In the genomic region with DNA sequence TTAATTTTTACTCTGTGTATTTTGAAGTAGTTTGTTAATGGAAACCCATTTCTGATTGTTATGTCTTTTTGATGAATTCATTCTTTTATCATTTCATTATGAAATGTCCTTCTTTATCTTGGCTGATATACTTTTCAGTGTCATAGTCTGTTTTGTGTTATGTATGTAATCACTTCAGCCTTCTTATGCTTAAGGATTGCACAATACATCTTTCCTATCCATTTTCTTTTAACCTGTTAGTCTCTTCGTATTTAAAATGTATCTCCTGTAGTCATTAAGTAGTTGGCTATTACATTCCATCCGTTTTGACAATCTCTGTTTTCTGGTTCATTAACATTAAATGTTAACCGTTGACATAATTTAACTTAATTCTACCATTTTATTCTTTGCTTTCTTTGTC, we compare ENCODE assay signal across 19 cellular contexts.
DNase-seq lines count a peak whose midpoint lies in the region; ATAC-seq, FAIRE-seq and TF ChIP-seq lines count a peak whose summit lies in the region.
"Had no signal": no experiment of that assay in that cellular context is flagged by ENCODE, and none has a peak within 500 bp of the region (broad histone marks: within the 10 kb centered on the region; RNA-seq: fewer than 3 reads in every experiment).

No MANE protein-coding gene starts in this region.

- TF ChIP-seq POLR2A in HepG2 (IDR thresholded peaks at IDR 0.05; ENCODE audit: insufficient read depth in 1 of 2, low read depth in 2 of 2, low read length in 2 of 2) (no peak), right lobe of liver (IDR thresholded peaks at IDR 0.05) (no peak), K562 (conservative IDR thresholded peaks at IDR 0.05) (no peak)

- peaks cover 67% of the 10 kb centered on the region for H3K9me3 ChIP-seq in HepG2 (ENCODE audit: low read length)
- H3K9me3 ChIP-seq in right lobe of liver = peaks cover 0 to 3% (median 0%) of the 10 kb centered on the region in 4 donors
- no peaks in the 10 kb centered on the region; the same call in 1 of the 2 replicates for H3K9me3 ChIP-seq in K562 (replicated peaks; ENCODE audit: control insufficient read depth, insufficient read depth, low read depth, low read length)
- H3K9me3 ChIP-seq: A549; BLaER1 treated with 17β-estradiol and CSF1 and Interleukin-3, amounts not matched to agents 10 nM and 100 nM; Caco-2 had no signal

- DNase-seq in HepG2 (ENCODE audit: low spot score) (no peak), right lobe of liver (no peak), K562 (ENCODE audit: extremely low read depth in 1 of 4, low spot score in 3 of 4) (no peak), coronary artery (ENCODE audit: low spot score) (no peak)
- DNase-seq: AML-193; Caco-2; Calu3; CD4-positive, alpha-beta T cell; CD8-positive, alpha-beta T cell; DMS79 treated with DMSO at 0.1 percent for 48 hours; GF-D8 had no signal

- H4K20me1 ChIP-seq in HepG2 (ENCODE audit: insufficient read depth, low read length) = no peaks in the 10 kb centered on the region
- H4K20me1 ChIP-seq in K562 (replicated peaks; ENCODE audit: control insufficient read depth, insufficient read depth, low read length) = no peaks in the 10 kb centered on the region
- H4K20me1 ChIP-seq: BLaER1 treated with 17β-estradiol and CSF1 and Interleukin-3, amounts not matched to agents 10 nM and 100 nM had no signal

- H3K9ac ChIP-seq in HepG2 (ENCODE audit: insufficient read depth, low read depth, low read length) (no peak overlapping the region), K562 (ENCODE audit: insufficient read depth in 1 of 2, low read depth in 2 of 2, low read length in 2 of 2) (no peak overlapping the region)
- H3K9ac ChIP-seq: BLaER1 treated with 17β-estradiol and CSF1 and Interleukin-3, amounts not matched to agents 10 nM and 100 nM had no signal

- BruUV-seq in HepG2 (replicated peaks; lab: Mats Ljungman, UMichigan) (no TSS peak), K562 (replicated peaks; lab: Mats Ljungman, UMichigan) (no TSS peak)

- intact Hi-C loops in HepG2 (cut with micrococcal nuclease; ENCODE audit: unreplicated experiment) (no loop called here), right lobe of liver (cut with DNase I) (no loop called here), K562 (cut with micrococcal nuclease) (no loop called here)

- no peak overlapping the region for H3K27ac ChIP-seq in HepG2 (ENCODE audit: extremely low read length, insufficient read depth, low read length)
- H3K27ac ChIP-seq in right lobe of liver = no peak overlapping the region
- no peak overlapping the region for H3K27ac ChIP-seq in K562 (ENCODE audit: extremely low read depth, low read depth, low read length)
- H3K27ac ChIP-seq in coronary artery = no peak overlapping the region
- H3K27ac ChIP-seq: 22Rv1; A549; BLaER1 treated with 17β-estradiol and CSF1 and Interleukin-3, amounts not matched to agents 10 nM and 100 nM; C4-2B had no signal

- H2AFZ ChIP-seq in HepG2 (ENCODE audit: low read length) (no peak overlapping the region), K562 (ENCODE audit: low read depth, low read length) (no peak overlapping the region)

- in situ Hi-C loops in HepG2 (cut with HindIII; ENCODE audit: extremely low pct_ligation_motif_present, low pct_unique_long_range_greater_than_20kb) (no loop called here), K562 (cut with MboI) (no loop called here)

- H3K79me2 ChIP-seq in HepG2 (ENCODE audit: insufficient read depth, low read length) (no peaks in the 10 kb centered on the region), K562 (ENCODE audit: control insufficient read depth, insufficient read depth, low read length) (no peaks in the 10 kb centered on the region)

- no peak for ATAC-seq in HepG2
- no peak for ATAC-seq in right lobe of liver
- ATAC-seq in K562 = no peak
- no peak for ATAC-seq in GM19463 (IDR thresholded peaks at IDR 0.05; ENCODE audit: unreplicated experiment)
- ATAC-seq: A549; CD8-positive, alpha-beta T cell had no signal

- H3K27me3 ChIP-seq in HepG2 (ENCODE audit: control insufficient read depth in 1 of 2, insufficient read depth in 2 of 2, low read length in 2 of 2) (no peaks in the 10 kb centered on the region), right lobe of liver (no peaks in the 10 kb centered on the region), K562 (ENCODE audit: control insufficient read depth in 2 of 2, insufficient read depth in 2 of 2, low read length in 2 of 2) (no peaks in the 10 kb centered on the region)
- H3K27me3 ChIP-seq: BLaER1 treated with 17β-estradiol and CSF1 and Interleukin-3, amounts not matched to agents 10 nM and 100 nM had no signal

- no peaks in the 10 kb centered on the region for H3K4me1 ChIP-seq in HepG2 (ENCODE audit: insufficient read depth, low read length)
- H3K4me1 ChIP-seq in right lobe of liver = no peaks in the 10 kb centered on the region
- H3K4me1 ChIP-seq in K562 (replicated peaks in 1 of 2; ENCODE audit: control insufficient read depth in 2 of 2, insufficient read depth in 2 of 2, low read length in 2 of 2) = no peaks in the 10 kb centered on the region
- H3K4me1 ChIP-seq: A549; BLaER1 treated with 17β-estradiol and CSF1 and Interleukin-3, amounts not matched to agents 10 nM and 100 nM; Caco-2 had no signal

- FAIRE-seq in HepG2 (lab: Jason Lieb, UNC) (no peak), K562 (lab: Jason Lieb, UNC) (no peak)
- FAIRE-seq: A549, D721Med, GM12891, GM19239 had no signal

- 0% methylated on average over 3 of the region's 3 CpGs for WGBS in HepG2 (ENCODE audit: low lambda C conversion rate)
- WGBS in right lobe of liver (ENCODE audit: insufficient coverage, low coverage, low lambda C conversion rate, missing lambda C conversion rate) = 34% methylated on average over 3 of the region's 3 CpGs
- WGBS in K562 (ENCODE audit: insufficient coverage, low coverage, missing lambda C conversion rate) = 0% methylated on average over 3 of the region's 3 CpGs

- POLR2A ChIA-PET in HepG2 (lab: Yijun Ruan, JAX) (no interaction called here), K562 (lab: Yijun Ruan, JAX) (no interaction called here)

- H3K4me3 ChIP-seq in HepG2 (replicated peaks in 1 of 3; ENCODE audit: insufficient read depth in 1 of 3, low read depth in 2 of 3, low read length in 3 of 3) (no peak overlapping the region), right lobe of liver (no peak overlapping the region), K562 (no peak overlapping the region), coronary artery (no peak overlapping the region)
- H3K4me3 ChIP-seq: A549; BLaER1 treated with 17β-estradiol and CSF1 and Interleukin-3, amounts not matched to agents 10 nM and 100 nM had no signal

- H3K4me2 ChIP-seq in HepG2 (ENCODE audit: low read depth, low read length) (no peak overlapping the region), K562 (ENCODE audit: insufficient read depth, low read length) (no peak overlapping the region)
- H3K4me2 ChIP-seq: A549; BLaER1 treated with 17β-estradiol and CSF1 and Interleukin-3, amounts not matched to agents 10 nM and 100 nM had no signal

- no peaks in the 10 kb centered on the region for H3K9me1 ChIP-seq in K562 (ENCODE audit: control insufficient read depth, insufficient read depth, low read length)

- TF ChIP-seq CTCF in HepG2 (CRISPR knock-in tag; IDR thresholded peaks at IDR 0.05) (no peak), right lobe of liver (IDR thresholded peaks at IDR 0.05) (no peak), K562 (IDR thresholded peaks at IDR 0.05 in 2 of 3, conservative IDR thresholded peaks at IDR 0.05 in 1 of 3; ENCODE audit: insufficient read depth in 2 of 3, low read depth in 1 of 3, low read length in 3 of 3) (no peak), coronary artery (IDR thresholded peaks at IDR 0.05) (no peak)

- no peak for TF ChIP-seq RAD21 in HepG2 (CRISPR knock-in tag; IDR thresholded peaks at IDR 0.05)
- no peak for TF ChIP-seq RAD21 in K562 (CRISPR knock-in tag; conservative IDR thresholded peaks at IDR 0.05 in 1 of 2, IDR thresholded peaks at IDR 0.05 in 1 of 2)

- TF ChIP-seq EP300 in HepG2 (IDR thresholded peaks at IDR 0.05; ENCODE audit: low read depth in 2 of 2, low read length in 2 of 2) (no peak), HepG2 (CRISPR knock-in tag; IDR thresholded peaks at IDR 0.05; ENCODE audit: borderline replicate concordance) (no peak), K562 (IDR thresholded peaks at IDR 0.05; ENCODE audit: low read length) (no peak)

- H3K36me3 ChIP-seq in HepG2 (replicated peaks in 1 of 2; ENCODE audit: control insufficient read depth in 1 of 2, insufficient read depth in 2 of 2, low read length in 2 of 2) (no peaks in the 10 kb centered on the region), right lobe of liver (peaks cover 0 to 2% (median 0%) of the 10 kb centered on the region in 4 donors), K562 (ENCODE audit: control insufficient read depth, insufficient read depth, low read length) (no peaks in the 10 kb centered on the region)
- H3K36me3 ChIP-seq: BLaER1 treated with 17β-estradiol and CSF1 and Interleukin-3, amounts not matched to agents 10 nM and 100 nM had no signal

- CTCF ChIA-PET in HepG2 (lab: Yijun Ruan, JAX; ENCODE audit: low intra/inter-chr PET ratio, low total read pairs) = no interaction called here
- CTCF ChIA-PET in K562 (lab: Yijun Ruan, JAX; ENCODE audit: low intra/inter-chr PET ratio) = no interaction called here

TF ChIP-seq in HepG2, 621 proteins besides CTCF, POLR2A, EP300 and RAD21:
- TF ChIP-seq MAF1 (CRISPR knock-in tag; IDR thresholded peaks at IDR 0.05; ENCODE audit: borderline replicate concordance) (no peak), CEBPB (IDR thresholded peaks at IDR 0.05; ENCODE audit: borderline replicate concordance, low read depth, low read length) (peak; percentile 80; the same call in 1 of the 2 replicates)

TF ChIP-seq in K562, 482 proteins besides CTCF, POLR2A, EP300 and RAD21 (continues in another document):
- no peak for TF ChIP-seq ZNF695 (CRISPR knock-in tag; IDR thresholded peaks at IDR 0.05)
- no peak for TF ChIP-seq ZBTB9 (CRISPR knock-in tag; IDR thresholded peaks at IDR 0.05)
- TF ChIP-seq JUN (IDR thresholded peaks at IDR 0.05; ENCODE audit: borderline replicate concordance, low read depth, low read length) = no peak
- TF ChIP-seq JUN (CRISPR knock-in tag; IDR thresholded peaks at IDR 0.05; ENCODE audit: borderline replicate concordance) = no peak
- TF ChIP-seq ZBTB7A (IDR thresholded peaks at IDR 0.05; ENCODE audit: borderline replicate concordance, control insufficient read depth, low read depth, low read length) = no peak
- no peak for TF ChIP-seq CEBPG (CRISPR knock-in tag; IDR thresholded peaks at IDR 0.05)
- peak in 1 of 2 experiments; percentile 84; a peak in 2 of 4 replicates for TF ChIP-seq CEBPG (tag; conservative IDR thresholded peaks at IDR 0.05 in 1 of 2, IDR thresholded peaks at IDR 0.05 in 1 of 2)

Comparison
In these comparisons a context has a peak if more than half of its experiments do, and no peak if none do; other contexts are left out.
1. Of the 241 proteins assayed by ChIP-seq in both HepG2 and K562: peak only in HepG2: none; only in K562: none; in both: CEBPB; in neither: 239; mixed calls (peak in some experiments, not most) for 1.